Comparison of ENCODE assay signal across 13 cellular contexts in genomic region chr13:77863037-77863630, GRCh38. TPM values are rescaled to one million over a fixed set of nuclear protein-coding genes. Genes with fewer than 3 reads are reported as not detected.
"Had no signal": no experiment of that assay in that cellular context is flagged by ENCODE, and none has a peak within 500 bp of the region (broad histone marks: within the 10 kb centered on the region; RNA-seq: fewer than 3 reads in every experiment).

No MANE protein-coding gene starts in this region.

- DNase-seq: activated CD4-positive, alpha-beta T cell treated with anti-CD3 and anti-CD28 coated beads, Interleukin-2, amount 50 U/mL, for 48 hours; activated CD4-positive, CD25-positive, alpha-beta regulatory T cell treated with anti-CD3 and anti-CD28 coated beads, Interleukin-2, amount 50 U/mL, for 72 hours; activated gamma-delta T cell treated with Interleukin-2 at 50 U/mL for 16 hours; activated naive CD8-positive, alpha-beta T cell treated with anti-CD3 and anti-CD28 coated beads for 36 hours; activated T-cell treated with anti-CD3 and anti-CD28 coated beads, Interleukin-2, amount 50 U/mL, for 48 hours; cerebellar nuclear complex; dermis blood vessel endothelial cell; kidney; stimulated activated CD4-positive, alpha-beta T cell treated with anti-CD3 and anti-CD28 coated beads, Interleukin-15, amount 100 ng/mL, for 24 hours; stomach had no signal

- H3K4me2 ChIP-seq: hepatocyte had no signal

- H3K27me3 ChIP-seq: hepatocyte, stomach had no signal

- H3K9ac ChIP-seq: parathyroid adenoma had no signal

- H3K36me3 ChIP-seq: stomach, thoracic aorta had no signal

- H3K27ac ChIP-seq: hepatocyte, parathyroid adenoma, stomach, thoracic aorta had no signal

- H3K9me3 ChIP-seq: stomach, thoracic aorta had no signal

- H3K4me3 ChIP-seq: hepatocyte, stomach, thoracic aorta had no signal

- H3K4me1 ChIP-seq: parathyroid adenoma, stomach had no signal

RNA-seq across cellular contexts. Expression of gene EDNRB, which starts 55.5 kb away (rescaled TPM):
- total RNA-seq: activated naive CD8-positive, alpha-beta T cell treated with anti-CD3 and anti-CD28 coated beads for 36 hours had no signal
